ENCODE assay signal across 8 cellular contexts in the genomic region with DNA sequence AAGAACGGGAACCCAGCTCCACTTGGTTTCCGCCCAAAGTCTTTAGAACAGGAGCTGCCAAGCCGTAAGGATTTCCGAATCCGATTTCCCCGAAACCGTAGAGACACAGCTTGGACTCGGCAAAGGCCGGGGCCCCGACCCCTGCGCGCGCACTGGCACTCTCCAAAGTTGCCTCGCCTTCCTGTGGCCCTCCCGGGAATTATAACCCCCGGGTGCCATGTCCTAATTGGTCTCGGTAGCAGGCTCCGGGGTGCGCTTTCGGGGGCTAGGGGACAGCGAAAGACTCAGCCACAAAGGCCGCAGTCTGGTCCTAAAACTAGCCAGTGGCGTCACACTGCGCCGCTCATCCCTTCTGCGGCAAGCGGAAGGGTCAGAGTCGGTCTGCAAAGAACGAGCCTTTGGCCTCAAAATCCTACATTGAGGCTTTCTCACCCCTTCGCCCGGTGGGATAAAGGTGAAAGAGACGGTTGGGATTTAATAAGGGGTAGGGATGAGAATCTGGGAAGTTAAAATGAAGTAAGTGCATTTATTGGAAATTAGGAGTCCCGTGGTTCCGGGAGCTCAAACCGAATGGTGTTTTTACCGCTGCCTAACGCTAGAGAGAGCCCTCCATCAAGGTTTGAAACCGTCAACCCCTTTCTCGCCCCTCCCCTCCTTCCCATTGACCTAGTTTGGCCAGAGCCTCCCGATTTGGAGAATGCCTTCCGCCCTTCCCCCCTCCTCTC. TPM values are rescaled to one million over a fixed set of nuclear protein-coding genes. Genes with fewer than 3 reads are reported as not detected.
DNase-seq lines count a peak whose midpoint lies in the region; ATAC-seq and TF ChIP-seq lines count a peak whose summit lies in the region.

No MANE protein-coding gene starts in this region.

- H3K36me3 ChIP-seq in A673 (ENCODE audit: insufficient read depth, low read length, poor library complexity, severe bottlenecking), result peaks cover 8% of the 10 kb centered on the region

- CTCF ChIA-PET in A673 (lab: Charles Lee), result interaction anchor here (0.5 to 4.1 kb wide), 9 partner anchors 858 to 1410 kb away, joined by 3 to 116 read pairs (median 3); no protein-coding TSS in a partner anchor

- peak; percentile 68 for ATAC-seq in GM18511 (IDR thresholded peaks at IDR 0.05; ENCODE audit: unreplicated experiment)
- peak; percentile 50 for ATAC-seq in HG03159 (IDR thresholded peaks at IDR 0.05; ENCODE audit: unreplicated experiment)

- DNase-seq in A673 (ENCODE audit: low spot score) (peak; percentile 90), NCI-H2227 treated with DMSO at 0.1 percent for 48 hours (lab: John Stamatoyannopoulos, UW) (peak; percentile 59), dedifferentiated amniotic fluid mesenchymal stem cell (ENCODE audit: extremely low spot score) (peak; percentile 93), kidney tubule cell (ENCODE audit: low spot score) (peak; percentile 91)
- peak; percentile 46 for DNase-seq in activated CD4-positive, alpha-beta T cell treated with anti-CD3 and anti-CD28 coated beads for 1 hour
- DNase-seq in stimulated activated CD4-positive, alpha-beta T cell treated with anti-CD3 and anti-CD28 coated beads, Interleukin-12 subunit alpha, Interleukin-12 subunit beta, amount 100 ng/mL, for 48 hours (ENCODE audit: low read depth in 2 of 3, low spot score in 1 of 3), result peak; percentile 58 to 80 (median 61)

- POLR2A ChIA-PET in A673 (lab: Charles Lee; ENCODE audit: low non-redundant PET), result interaction anchor here (0.5 to 0.6 kb wide), 2 partner anchors 179 to 518 kb away, joined by 3 to 4 read pairs; no protein-coding TSS in a partner anchor

- H3K9me3 ChIP-seq in A673 (ENCODE audit: low read depth, low read length, poor library complexity, severe bottlenecking), result no peaks in the 10 kb centered on the region

- peaks cover 29% of the 10 kb centered on the region for H3K4me1 ChIP-seq in A673 (ENCODE audit: insufficient read depth, low read length, poor library complexity, severe bottlenecking)

- intact Hi-C loops in A673 (cut with micrococcal nuclease; ENCODE audit: unreplicated experiment), result loop anchor here (2.0 kb wide), 2 partner anchors 1410 to 1494 kb away; no protein-coding TSS in a partner anchor

- no peaks in the 10 kb centered on the region for H3K27me3 ChIP-seq in A673 (replicated peaks; ENCODE audit: insufficient read depth, low read depth, low read length, poor library complexity)

- peak overlapping the region; percentile 70 for H3K4me3 ChIP-seq in A673 (ENCODE audit: low read depth, low read length, poor library complexity, severe bottlenecking)

- TF ChIP-seq CTCF in A673 (conservative IDR thresholded peaks at IDR 0.05; ENCODE audit: low read depth, low read length), result peak; percentile 87

- H3K27ac ChIP-seq in A673 (ENCODE audit: low read depth, low read length, poor library complexity, severe bottlenecking), result peak overlapping the region; percentile 65

- BruUV-seq in A673 (replicated peaks; lab: Mats Ljungman, UMichigan), result no TSS peak

RNA-seq across cellular contexts. Expression of a gene that starts 6.7 kb away (rescaled TPM):
- 30.3 and 31.7 TPM in 2 replicates for total RNA-seq in A673 (2021)

RNA-seq across cellular contexts. Expression of a gene that starts 36.2 kb away (rescaled TPM):
- total RNA-seq in A673 (2021), result not detected in 2 replicates

Comparison
In these comparisons a context has a peak if more than half of its experiments do, and no peak if none do; other contexts are left out.
1. Peak in every context shown above with its lines: DNase-seq, ATAC-seq, H3K4me3 ChIP-seq and H3K27ac ChIP-seq.